ENCODE assay signal across 2 cellular contexts in the genomic region with DNA sequence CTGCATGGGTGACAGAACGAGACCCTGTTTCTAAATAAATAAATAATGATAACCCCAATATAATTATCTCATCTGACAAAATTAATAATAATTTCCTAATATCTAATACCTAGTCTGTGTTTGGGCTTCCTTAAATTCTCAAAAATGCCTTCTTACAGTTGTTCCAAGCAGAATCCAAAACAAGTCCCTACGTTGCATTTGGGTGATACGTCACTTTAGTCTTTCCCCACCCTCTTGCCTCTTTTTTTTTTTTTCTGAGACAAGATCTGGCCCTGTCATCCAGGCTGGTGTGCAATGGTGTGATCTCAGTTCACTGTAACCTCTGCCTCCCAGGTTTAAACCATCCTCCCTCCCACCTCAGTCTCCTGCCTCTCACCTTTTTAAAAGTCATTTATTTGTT.
A peak's percentile ranks its signal among the peaks of the same experiment; 100 is the strongest.
TF ChIP-seq lines count a peak whose summit lies in the region.

No MANE protein-coding gene starts in this region.

TF ChIP-seq in IMR-90, 13 proteins besides CTCF, POLR2A, EP300 and RAD21:
- TF ChIP-seq RFX5 (IDR thresholded peaks at IDR 0.05; ENCODE audit: low read depth, low read length) (no peak), RCOR1 (IDR thresholded peaks at IDR 0.05; ENCODE audit: insufficient replicate concordance, low read length) (no peak), CHD1 (IDR thresholded peaks at IDR 0.05; ENCODE audit: low read depth, low read length) (no peak), USF2 (IDR thresholded peaks at IDR 0.05; ENCODE audit: low read depth, low read length) (no peak), ELK1 (IDR thresholded peaks at IDR 0.05; ENCODE audit: borderline replicate concordance, low read depth, low read length) (no peak), CEBPB (IDR thresholded peaks at IDR 0.05; ENCODE audit: low read depth, low read length) (no peak), SMC3 (IDR thresholded peaks at IDR 0.05; ENCODE audit: low read depth, low read length) (no peak), MAFK (IDR thresholded peaks at IDR 0.05; ENCODE audit: low read depth, low read length) (no peak), FOS (IDR thresholded peaks at IDR 0.05; ENCODE audit: low read depth, low read length) (no peak), MAZ (IDR thresholded peaks at IDR 0.05; ENCODE audit: borderline replicate concordance, low read depth, low read length) (no peak), MXI1 (IDR thresholded peaks at IDR 0.05; ENCODE audit: borderline replicate concordance, low read depth, low read length) (no peak), NFE2L2 (IDR thresholded peaks at IDR 0.05; ENCODE audit: low read depth, low read length) (no peak), BHLHE40 (IDR thresholded peaks at IDR 0.05; ENCODE audit: low read depth, low read length) (no peak)

TF ChIP-seq in K562, 482 proteins besides CTCF, POLR2A, EP300 and RAD21 (continues in another document):
- TF ChIP-seq, protein P1, sequence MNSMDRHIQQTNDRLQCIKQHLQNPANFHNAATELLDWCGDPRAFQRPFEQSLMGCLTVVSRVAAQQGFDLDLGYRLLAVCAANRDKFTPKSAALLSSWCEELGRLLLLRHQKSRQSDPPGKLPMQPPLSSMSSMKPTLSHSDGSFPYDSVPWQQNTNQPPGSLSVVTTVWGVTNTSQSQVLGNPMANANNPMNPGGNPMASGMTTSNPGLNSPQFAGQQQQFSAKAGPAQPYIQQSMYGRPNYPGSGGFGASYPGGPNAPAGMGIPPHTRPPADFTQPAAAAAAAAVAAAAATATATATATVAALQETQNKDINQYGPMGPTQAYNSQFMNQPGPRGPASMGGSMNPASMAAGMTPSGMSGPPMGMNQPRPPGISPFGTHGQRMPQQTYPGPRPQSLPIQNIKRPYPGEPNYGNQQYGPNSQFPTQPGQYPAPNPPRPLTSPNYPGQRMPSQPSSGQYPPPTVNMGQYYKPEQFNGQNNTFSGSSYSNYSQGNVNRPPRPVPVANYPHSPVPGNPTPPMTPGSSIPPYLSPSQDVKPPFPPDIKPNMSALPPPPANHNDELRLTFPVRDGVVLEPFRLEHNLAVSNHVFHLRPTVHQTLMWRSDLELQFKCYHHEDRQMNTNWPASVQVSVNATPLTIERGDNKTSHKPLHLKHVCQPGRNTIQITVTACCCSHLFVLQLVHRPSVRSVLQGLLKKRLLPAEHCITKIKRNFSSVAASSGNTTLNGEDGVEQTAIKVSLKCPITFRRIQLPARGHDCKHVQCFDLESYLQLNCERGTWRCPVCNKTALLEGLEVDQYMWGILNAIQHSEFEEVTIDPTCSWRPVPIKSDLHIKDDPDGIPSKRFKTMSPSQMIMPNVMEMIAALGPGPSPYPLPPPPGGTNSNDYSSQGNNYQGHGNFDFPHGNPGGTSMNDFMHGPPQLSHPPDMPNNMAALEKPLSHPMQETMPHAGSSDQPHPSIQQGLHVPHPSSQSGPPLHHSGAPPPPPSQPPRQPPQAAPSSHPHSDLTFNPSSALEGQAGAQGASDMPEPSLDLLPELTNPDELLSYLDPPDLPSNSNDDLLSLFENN (IDR thresholded peaks at IDR 0.05; ENCODE audit: low read depth in 2 of 2, low read length in 2 of 2), result no peak
- TF ChIP-seq, protein P2, sequence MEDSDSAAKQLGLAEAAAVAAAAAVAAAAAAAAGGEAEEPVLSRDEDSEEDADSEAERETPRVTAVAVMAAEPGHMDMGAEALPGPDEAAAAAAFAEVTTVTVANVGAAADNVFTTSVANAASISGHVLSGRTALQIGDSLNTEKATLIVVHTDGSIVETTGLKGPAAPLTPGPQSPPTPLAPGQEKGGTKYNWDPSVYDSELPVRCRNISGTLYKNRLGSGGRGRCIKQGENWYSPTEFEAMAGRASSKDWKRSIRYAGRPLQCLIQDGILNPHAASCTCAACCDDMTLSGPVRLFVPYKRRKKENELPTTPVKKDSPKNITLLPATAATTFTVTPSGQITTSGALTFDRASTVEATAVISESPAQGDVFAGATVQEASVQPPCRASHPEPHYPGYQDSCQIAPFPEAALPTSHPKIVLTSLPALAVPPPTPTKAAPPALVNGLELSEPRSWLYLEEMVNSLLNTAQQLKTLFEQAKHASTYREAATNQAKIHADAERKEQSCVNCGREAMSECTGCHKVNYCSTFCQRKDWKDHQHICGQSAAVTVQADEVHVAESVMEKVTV (CRISPR knock-in tag; IDR thresholded peaks at IDR 0.05), result no peak
- no peak for TF ChIP-seq TAF1 (IDR thresholded peaks at IDR 0.05; ENCODE audit: control insufficient read depth, extremely low read depth, insufficient read depth, low read length, severe bottlenecking)
- TF ChIP-seq CREBBP (IDR thresholded peaks at IDR 0.05; ENCODE audit: low read depth, low read length), result no peak
- TF ChIP-seq, protein P3, sequence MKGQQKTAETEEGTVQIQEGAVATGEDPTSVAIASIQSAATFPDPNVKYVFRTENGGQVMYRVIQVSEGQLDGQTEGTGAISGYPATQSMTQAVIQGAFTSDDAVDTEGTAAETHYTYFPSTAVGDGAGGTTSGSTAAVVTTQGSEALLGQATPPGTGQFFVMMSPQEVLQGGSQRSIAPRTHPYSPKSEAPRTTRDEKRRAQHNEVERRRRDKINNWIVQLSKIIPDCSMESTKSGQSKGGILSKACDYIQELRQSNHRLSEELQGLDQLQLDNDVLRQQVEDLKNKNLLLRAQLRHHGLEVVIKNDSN (CRISPR knock-in tag; IDR thresholded peaks at IDR 0.05), result no peak
- TF ChIP-seq CREM (IDR thresholded peaks at IDR 0.05; ENCODE audit: low read depth), result 0 out of 2 replicates have a peak, but pooled peaks have one; percentile 41
- no peak for TF ChIP-seq PTRF (tag; IDR thresholded peaks at IDR 0.05)
- TF ChIP-seq ATF7 (IDR thresholded peaks at IDR 0.05), result peak; percentile 44; the same call in 1 of the 2 replicates
- TF ChIP-seq KDM5B (IDR thresholded peaks at IDR 0.05; ENCODE audit: insufficient replicate concordance, low read depth, low read length), result no peak
- peak; percentile 10 for TF ChIP-seq MEIS2 (IDR thresholded peaks at IDR 0.05; ENCODE audit: partially characterized antibody)
- no peak for TF ChIP-seq SP1 (CRISPR knock-in tag; IDR thresholded peaks at IDR 0.05)
- no peak for TF ChIP-seq ZNF695 (CRISPR knock-in tag; IDR thresholded peaks at IDR 0.05)
- TF ChIP-seq RBM15 (IDR thresholded peaks at IDR 0.05; ENCODE audit: insufficient read depth, low read length), result no peak
- no peak for TF ChIP-seq CBX1 (IDR thresholded peaks at IDR 0.05; ENCODE audit: low read depth)
- TF ChIP-seq ZNF384 (IDR thresholded peaks at IDR 0.05; ENCODE audit: low read depth, low read length), result peak; percentile 99
- no peak for TF ChIP-seq HNRNPH1 (optimal IDR thresholded peaks at IDR 0.05; ENCODE audit: low read depth, low read length)
- TF ChIP-seq ATF1 (CRISPR knock-in tag; IDR thresholded peaks at IDR 0.05), result no peak
- peak; percentile 67 for TF ChIP-seq ATF1 (tag; IDR thresholded peaks at IDR 0.05)
- TF ChIP-seq CUX1 (CRISPR knock-in tag; IDR thresholded peaks at IDR 0.05), result no peak
- TF ChIP-seq KLF1 (tag; IDR thresholded peaks at IDR 0.05), result no peak
- TF ChIP-seq FOSL1 (tag; conservative IDR thresholded peaks at IDR 0.05), result no peak
- no peak for TF ChIP-seq EGR1 (conservative IDR thresholded peaks at IDR 0.05)
- TF ChIP-seq ZNF592 (IDR thresholded peaks at IDR 0.05), result no peak
- TF ChIP-seq MTF1 (CRISPR knock-in tag; IDR thresholded peaks at IDR 0.05; ENCODE audit: borderline replicate concordance), result no peak
- no peak for TF ChIP-seq THRB (CRISPR knock-in tag; conservative IDR thresholded peaks at IDR 0.05)
- 0 out of 2 replicates have a peak, but pooled peaks have one; percentile 13 for TF ChIP-seq C11orf30 (IDR thresholded peaks at IDR 0.05; ENCODE audit: low read depth)
- TF ChIP-seq SMARCE1 (IDR thresholded peaks at IDR 0.05), result 0 out of 2 replicates have a peak, but pooled peaks have one; percentile 37
- TF ChIP-seq MAFG (tag; conservative IDR thresholded peaks at IDR 0.05), result peak; percentile 53
- peak; percentile 19 for TF ChIP-seq PRDM10 (IDR thresholded peaks at IDR 0.05; ENCODE audit: partially characterized antibody)
- no peak for TF ChIP-seq FOXJ3 (CRISPR knock-in tag; IDR thresholded peaks at IDR 0.05)
- TF ChIP-seq NELFE (IDR thresholded peaks at IDR 0.05; ENCODE audit: insufficient read depth, insufficient read length), result no peak
- no peak for TF ChIP-seq HCFC1 (IDR thresholded peaks at IDR 0.05; ENCODE audit: low read depth, low read length)
- TF ChIP-seq HEY1 (CRISPR knock-in tag; IDR thresholded peaks at IDR 0.05; ENCODE audit: borderline replicate concordance), result no peak
